ENCODE assay signal across 28 cellular contexts in genomic region chr3:9965200-9965875, GRCh38. TPM values are rescaled to one million over a fixed set of nuclear protein-coding genes. Genes with fewer than 3 reads are reported as not detected.
"Had no signal": no experiment of that assay in that cellular context is flagged by ENCODE, and none has a peak within 500 bp of the region (broad histone marks: within the 10 kb centered on the region; RNA-seq: fewer than 3 reads in every experiment).

No MANE protein-coding gene starts in this region.

- H3K9me3 ChIP-seq: ovary, psoas muscle, spleen, suprapubic skin, testis, tibial artery, transverse colon, upper lobe of right lung, uterus had no signal

- H3K9ac ChIP-seq: neural progenitor cell, parathyroid adenoma had no signal

- DNase-seq: natural killer cell; occipital lobe; ovary; psoas muscle; right cardiac atrium; spleen; stimulated activated CD4-positive, alpha-beta T cell treated with anti-CD3 and anti-CD28 coated beads, Interleukin-12 subunit alpha, Interleukin-12 subunit beta, amount 100 ng/mL, for 4 hours; stimulated activated CD4-positive, alpha-beta T cell treated with anti-CD3 and anti-CD28 coated beads, Interleukin-1b, Interleukin-23, amount 100 ng/mL, for 48 hours; stimulated activated CD4-positive, alpha-beta T cell treated with anti-CD3 and anti-CD28 coated beads, Interleukin-4, amount 100 ng/mL, for 1 hour; stimulated activated CD4-positive, alpha-beta T cell treated with anti-CD3 and anti-CD28 coated beads, Interleukin-4, amount 100 ng/mL, for 4 hours; stimulated activated CD8-positive, alpha-beta memory T cell treated with anti-CD3 and anti-CD28 coated beads, Interleukin-4, amount 100 ng/mL, for 48 hours; stimulated activated naive CD4-positive, alpha-beta T cell; stimulated activated naive CD8-positive, alpha-beta T cell treated with anti-CD3 and anti-CD28 coated beads, Interleukin-15, amount 100 ng/mL, for 72 hours; stimulated activated naive CD8-positive, alpha-beta T cell treated with anti-CD3 and anti-CD28 coated beads, Interleukin-15, Interleukin-2, amounts not matched to agents 100 U/mL and 50 U/mL, for 24 hours; substantia nigra; testis; tibial artery; transverse colon; upper lobe of right lung; uterus had no signal

- H3K27me3 ChIP-seq: neural progenitor cell, ovary, spleen, suprapubic skin, testis, tibial artery, transverse colon, upper lobe of right lung, uterus had no signal

- H3K27ac ChIP-seq: neural progenitor cell, ovary, parathyroid adenoma, psoas muscle, skin epidermis, spleen, suprapubic skin, testis, tibial artery, transverse colon, upper lobe of right lung, uterus had no signal

- ATAC-seq: natural killer cell; psoas muscle; right cardiac atrium; sciatic nerve; stimulated activated memory B cell treated with anti-CD40 and anti-IgM and Interleukin-4, amounts not matched to agents 10 μg/mL and 1 μg/mL and 100 μg/mL, for 72 hours; stimulated activated naive CD8-positive, alpha-beta T cell treated with anti-CD3 and anti-CD28 coated beads, Interleukin-15, amount 100 ng/mL, for 72 hours; stimulated activated naive CD8-positive, alpha-beta T cell treated with anti-CD3 and anti-CD28 coated beads, Interleukin-15, Interleukin-2, amounts not matched to agents 100 U/mL and 50 U/mL, for 24 hours; upper lobe of right lung had no signal

- H2AFZ ChIP-seq: neural progenitor cell, parathyroid adenoma had no signal

- H3K36me3 ChIP-seq: neural progenitor cell, ovary, uterus had no signal

- H3K79me2 ChIP-seq: parathyroid adenoma had no signal

- H3K4me2 ChIP-seq: neural progenitor cell, smooth muscle cell had no signal

- H3K4me3 ChIP-seq: neural progenitor cell, ovary, psoas muscle, skin epidermis, smooth muscle cell, spleen, suprapubic skin, testis, tibial artery, transverse colon, upper lobe of right lung, uterus had no signal

- H3K4me1 ChIP-seq: neural progenitor cell, parathyroid adenoma, psoas muscle, spleen, suprapubic skin, testis, tibial artery, transverse colon, upper lobe of right lung, uterus had no signal

RNA-seq across cellular contexts. Expression of gene IL17RC, which starts 48.4 kb away (rescaled TPM):
- polyA plus RNA-seq: neural cell had no signal
